Comparison of ENCODE assay signal across 9 cellular contexts in genomic region chr16:56203052-56203451, GRCh38. TPM values are rescaled to one million over a fixed set of nuclear protein-coding genes. Genes with fewer than 3 reads are reported as not detected.
DNase-seq lines count a peak whose midpoint lies in the region; ATAC-seq and TF ChIP-seq lines count a peak whose summit lies in the region.
"Had no signal": no experiment of that assay in that cellular context is flagged by ENCODE, and none has a peak within 500 bp of the region (broad histone marks: within the 10 kb centered on the region; RNA-seq: fewer than 3 reads in every experiment).

No MANE protein-coding gene starts in this region.

- H3K4me3 Mint-ChIP-seq in nephron progenitor cell: no peak overlapping the region

- H3K4me2 ChIP-seq in mammary epithelial cell (ENCODE audit: insufficient read depth, low read depth, low read length): no peak overlapping the region

- dilution Hi-C loops in mammary epithelial cell (cut with HindIII; ENCODE audit: low sequenced_read_pairs): no loop called here

- TF ChIP-seq CTCF in mammary epithelial cell (conservative IDR thresholded peaks at IDR 0.05 in 1 of 2, IDR thresholded peaks at IDR 0.05 in 1 of 2; ENCODE audit: extremely low read depth in 1 of 2, insufficient read depth in 1 of 2, low read depth in 1 of 2, low read length in 2 of 2): peak; percentile 24 to 33
- TF ChIP-seq CTCF in nephron progenitor cell (IDR thresholded peaks at IDR 0.05): peak; percentile 40
- TF ChIP-seq CTCF in body of pancreas (IDR thresholded peaks at IDR 0.05): peak in 1 of 7 experiments; percentile 11

- H2AFZ ChIP-seq in mammary epithelial cell (ENCODE audit: low read depth, low read length): no peak overlapping the region

- H3K27me3 ChIP-seq in mammary epithelial cell (ENCODE audit: insufficient read depth, low read length) (peaks cover 2% of the 10 kb centered on the region), body of pancreas (no peaks in the 10 kb centered on the region)

- H3K9ac ChIP-seq in mammary epithelial cell (ENCODE audit: insufficient read depth, low read length): no peak overlapping the region

- no peaks in the 10 kb centered on the region for H4K20me1 ChIP-seq in mammary epithelial cell (ENCODE audit: insufficient read depth, low read length)

- H3K27ac Mint-ChIP-seq in nephron progenitor cell: no peak overlapping the region

- ATAC-seq in GM18520 (IDR thresholded peaks at IDR 0.05; ENCODE audit: unreplicated experiment) (peak; percentile 44), HG03066 (IDR thresholded peaks at IDR 0.05; ENCODE audit: low read depth, unreplicated experiment) (peak; percentile 73), HG03196 (IDR thresholded peaks at IDR 0.05; ENCODE audit: unreplicated experiment) (no peak), body of pancreas (no peak)

- H3K9me3 ChIP-seq in mammary epithelial cell (replicated peaks; ENCODE audit: insufficient read depth, low read length) (no peaks in the 10 kb centered on the region), body of pancreas (no peaks in the 10 kb centered on the region)

- peaks cover 5% of the 10 kb centered on the region for H3K4me1 Mint-ChIP-seq in nephron progenitor cell

- H3K27me3 Mint-ChIP-seq in nephron progenitor cell (ENCODE audit: low read depth, poor library complexity): peaks cover 13% of the 10 kb centered on the region

- CTCF ChIA-PET in mammary epithelial cell (lab: Charles Lee; ENCODE audit: low non-redundant PET): no interaction called here

- DNase-seq in Ammon's horn (ENCODE audit: low spot score) (peak; percentile 45), SK-MEL-5 (ENCODE audit: low read depth, low spot score) (peak; percentile 73), mammary epithelial cell (peak; percentile 12), nephron progenitor cell (peak; percentile 21), body of pancreas (no peak)

- no peaks in the 10 kb centered on the region for H3K36me3 Mint-ChIP-seq in nephron progenitor cell (ENCODE audit: low read depth)

- H3K79me2 ChIP-seq in mammary epithelial cell (ENCODE audit: insufficient read depth, low read length): no peaks in the 10 kb centered on the region

- intact Hi-C loops in mammary epithelial cell (cut with micrococcal nuclease) (loop anchor here (5.0 to 10.0 kb wide), 2 partner anchors 161 to 258 kb away; no protein-coding TSS in a partner anchor), body of pancreas (cut with DNase I) (no loop called here)

- H3K36me3 ChIP-seq in mammary epithelial cell (ENCODE audit: insufficient read depth, low read length) (no peaks in the 10 kb centered on the region), body of pancreas (replicated peaks in 1 of 2; ENCODE audit: insufficient read depth in 1 of 2, low read depth in 2 of 2) (no peaks in the 10 kb centered on the region)

- H3K4me3 ChIP-seq in mammary epithelial cell (replicated peaks in 1 of 3; ENCODE audit: insufficient read depth in 1 of 3, low read depth in 2 of 3, low read length in 3 of 3): no peak overlapping the region
- H3K4me3 ChIP-seq in body of pancreas: no peak overlapping the region

- no peaks in the 10 kb centered on the region for H3K9me3 Mint-ChIP-seq in nephron progenitor cell

- H3K27ac ChIP-seq in mammary epithelial cell (ENCODE audit: insufficient read depth, low read depth, low read length) (no peak overlapping the region), body of pancreas (no peak overlapping the region)

- no TSS peak for BruUV-seq in mammary epithelial cell (replicated peaks; lab: Mats Ljungman, UMichigan)

- TF ChIP-seq POLR2A in body of pancreas (IDR thresholded peaks at IDR 0.05): no peak

- H3K4me1 ChIP-seq in mammary epithelial cell (ENCODE audit: insufficient read depth, low read length): no peaks in the 10 kb centered on the region
- no peaks in the 10 kb centered on the region for H3K4me1 ChIP-seq in body of pancreas

- in situ Hi-C loops in SK-MEL-5 (cut with HindIII; ENCODE audit: low pct_unique_long_range_greater_than_20kb, low sequenced_read_pairs): no loop called here
- in situ Hi-C loops in mammary epithelial cell (cut with MboI; ENCODE audit: low sequenced_read_pairs in 2 of 2): no loop called here

- WGBS in mammary epithelial cell (ENCODE audit: low coverage, missing lambda C conversion rate): 86% methylated on average over 1 of the region's 1 CpG
- WGBS in body of pancreas, 2 donors: 40 to 46% methylated on average over 1 of the region's 1 CpG

RNA-seq across cellular contexts. Expression of gene GNAO1, which starts 11.8 kb away (rescaled TPM):
- 3.7 TPM in 2 replicates for total RNA-seq in SK-MEL-5 (2014; rRNA removed; shearing (Covaris generic))
- 19.9 and 28.0 TPM in 2 replicates for polyA plus RNA-seq in SK-MEL-5 (2015; cell fraction: cytosol; rRNA removed)
- 11.2 and 29.5 TPM in 2 replicates for polyA plus RNA-seq in SK-MEL-5 (2015; cell fraction: nucleus; rRNA removed)
- total RNA-seq in mammary epithelial cell (under 1 TPM in 1 of 2 donors, not detected in 1; 0.38 TPM), body of pancreas (1 to 10 TPM; 1.6 to 3.0 TPM)
- 0.19 TPM for polyA plus RNA-seq in mammary epithelial cell
- 19.9 TPM for polyA minus RNA-seq in mammary epithelial cell
- total RNA-seq: endothelial cell of umbilical vein had no signal
- polyA plus RNA-seq: endothelial cell of umbilical vein had no signal

Comparison
In these comparisons a context has a peak if more than half of its experiments do, and no peak if none do; other contexts are left out.
1. DNase-seq: peak in Ammon's horn (single experiment), SK-MEL-5 (single experiment), mammary epithelial cell (single experiment) and nephron progenitor cell (single experiment); none in body of pancreas (0 of 4).
2. ATAC-seq: peak in GM18520 (single experiment) and HG03066 (single experiment); none in HG03196 (single experiment) and body of pancreas (single experiment).